Comparison of ENCODE assay signal across 15 cellular contexts in genomic region chr4:22485751-22486150, GRCh38. TPM values are rescaled to one million over a fixed set of nuclear protein-coding genes. Genes with fewer than 3 reads are reported as not detected.
DNase-seq lines count a peak whose midpoint lies in the region; ATAC-seq, FAIRE-seq and TF ChIP-seq lines count a peak whose summit lies in the region.
"Had no signal": no experiment of that assay in that cellular context is flagged by ENCODE, and none has a peak within 500 bp of the region (broad histone marks: within the 10 kb centered on the region; RNA-seq: fewer than 3 reads in every experiment).

No MANE protein-coding gene starts in this region.

- no peaks in the 10 kb centered on the region for H4K20me1 ChIP-seq in GM12878 (ENCODE audit: control insufficient read depth, insufficient read depth)

- POLR2A ChIA-PET in Caco-2 (lab: Charles Lee) (no interaction called here), GM12878 (lab: Charles Lee) (interaction anchor here (1.0 to 7.2 kb wide), 7 partner anchors 9 to 109 kb away, joined by 5 to 59 read pairs (median 17); partner anchors contain the start of gene ADGRA3)

- no peak overlapping the region for H3K9ac ChIP-seq in GM12878 (ENCODE audit: control insufficient read depth, insufficient read depth, low read length)

- H3K4me3 ChIP-seq in Caco-2 (ENCODE audit: low read depth, low read length) (no peak overlapping the region), MG63 (no peak overlapping the region), GM12878 (no peak overlapping the region), left lung (no peak overlapping the region)
- H3K4me3 ChIP-seq: ovary, upper lobe of right lung had no signal

- no peak for ATAC-seq in GM12878
- peak; percentile 63 for ATAC-seq in left lung
- ATAC-seq: upper lobe of right lung had no signal

- H3K27me3 ChIP-seq in Caco-2 (replicated peaks; ENCODE audit: control insufficient read depth, insufficient read depth, low read length) (no peaks in the 10 kb centered on the region), MG63 (no peaks in the 10 kb centered on the region), GM12878 (replicated peaks in 1 of 2; ENCODE audit: control insufficient read depth in 2 of 2, insufficient read depth in 2 of 2, low read length in 1 of 2) (no peaks in the 10 kb centered on the region), left lung (no peaks in the 10 kb centered on the region)
- H3K27me3 ChIP-seq: ovary, upper lobe of right lung had no signal

- H3K9me3 ChIP-seq in Caco-2 (no peaks in the 10 kb centered on the region), MG63 (no peaks in the 10 kb centered on the region), GM12878 (replicated peaks; ENCODE audit: control insufficient read depth, insufficient read depth, low read length) (no peaks in the 10 kb centered on the region), left lung (no peaks in the 10 kb centered on the region)
- H3K9me3 ChIP-seq: ovary, upper lobe of right lung had no signal

- no peaks in the 10 kb centered on the region for H3K27me3 Mint-ChIP-seq in Caco-2 (ENCODE audit: insufficient read depth, unreplicated experiment)

- in situ Hi-C loops in GM12878 (cut with MboI), result no loop called here

- WGBS in GM12878 (ENCODE audit: insufficient coverage, insufficient replicate concordance, low lambda C conversion rate, missing lambda C conversion rate), result 47% methylated on average over 5 of the region's 5 CpGs

- RAD21 ChIA-PET in GM12878 (lab: Charles Lee; ENCODE audit: unreplicated experiment), result interaction anchor here (0.8 to 8.3 kb wide), 13 partner anchors 9 to 122 kb away, joined by 3 to 72 read pairs (median 7); no protein-coding TSS in a partner anchor

- H3K27ac ChIP-seq in GM12878 (ENCODE audit: control insufficient read depth, insufficient read depth) (no peak overlapping the region), left lung (no peak overlapping the region)
- H3K27ac ChIP-seq: ovary, upper lobe of right lung had no signal

- H2AFZ ChIP-seq in GM12878 (ENCODE audit: control insufficient read depth, low read depth, low read length), result no peak overlapping the region

- TF ChIP-seq RAD21 in GM12878 (IDR thresholded peaks at IDR 0.05; ENCODE audit: insufficient read depth, low read depth, low read length), result no peak

- no peak overlapping the region for H3K4me2 ChIP-seq in GM12878 (ENCODE audit: control insufficient read depth, insufficient read depth)

- H3K4me3 Mint-ChIP-seq in Caco-2 (ENCODE audit: unreplicated experiment), result no peak overlapping the region

- H3K4me1 ChIP-seq in Caco-2 (peaks cover 12% of the 10 kb centered on the region), GM12878 (ENCODE audit: control insufficient read depth, insufficient read depth, low read length) (no peaks in the 10 kb centered on the region), left lung (peaks cover 0 to 17% of the 10 kb centered on the region in 2 donors)

- no peaks in the 10 kb centered on the region for H3K36me3 Mint-ChIP-seq in Caco-2 (ENCODE audit: insufficient read depth, unreplicated experiment)

- no peaks in the 10 kb centered on the region for H3K9me3 Mint-ChIP-seq in Caco-2 (ENCODE audit: unreplicated experiment)

- no peak for TF ChIP-seq EP300 in GM12878 (IDR thresholded peaks at IDR 0.05; ENCODE audit: borderline replicate concordance in 1 of 2, control insufficient read depth in 1 of 2, low read depth in 2 of 2, low read length in 2 of 2)

- no peak for FAIRE-seq in GM12878 (lab: Jason Lieb, UNC)
- FAIRE-seq: H54, kidney had no signal

- no peak for TF ChIP-seq POLR2A in GM12878 (IDR thresholded peaks at IDR 0.05; ENCODE audit: low read depth, low read length)

- peak overlapping the region; percentile 21 for H3K27ac Mint-ChIP-seq in Caco-2 (ENCODE audit: unreplicated experiment)

- intact Hi-C loops in Caco-2 (cut with micrococcal nuclease; ENCODE audit: unreplicated experiment), result no loop called here
- intact Hi-C loops in GM12878 (cut with micrococcal nuclease; ENCODE audit: unreplicated experiment), result no loop called here
- intact Hi-C loops in left lung (cut with DNase I), result no loop called here
- intact Hi-C loops in posterior vena cava (cut with DNase I), result no loop called here

- H3K4me1 Mint-ChIP-seq in Caco-2 (ENCODE audit: low read depth, unreplicated experiment), result peaks cover 27% of the 10 kb centered on the region

- DNase-seq in Caco-2 (no peak), MG63 (peak; percentile 28), GM12878 (ENCODE audit: low read depth, low spot score) (no peak), left lung (no peak), SHP77 treated with DMSO at 0.1 percent for 48 hours (lab: John Stamatoyannopoulos, UW) (no peak), NCI-H1930 (lab: John Stamatoyannopoulos, UW) (no peak), posterior vena cava (ENCODE audit: low spot score) (no peak), UCSD-AML1 (lab: John Stamatoyannopoulos, UW; ENCODE audit: unreplicated experiment) (no peak)
- DNase-seq: activated CD4-positive, CD25-positive, alpha-beta regulatory T cell; activated gamma-delta T cell; effector memory CD4-positive, alpha-beta T cell; kidney; ovary; upper lobe of right lung had no signal

- SMC1A ChIA-PET in GM12878 (lab: Charles Lee; ENCODE audit: uncharacterized antibody, unreplicated experiment), result interaction anchor here (0.5 to 15.8 kb wide), 9 partner anchors 12 to 791 kb away, joined by 3 to 272 read pairs (median 10); no protein-coding TSS in a partner anchor

- no peaks in the 10 kb centered on the region for H3K79me2 ChIP-seq in GM12878 (ENCODE audit: control insufficient read depth, insufficient read depth, low read length)

- TF ChIP-seq CTCF in Caco-2 (IDR thresholded peaks at IDR 0.05; ENCODE audit: insufficient read depth in 1 of 2, low read depth in 1 of 2, low read length in 1 of 2, severe bottlenecking in 1 of 2, unreplicated experiment in 1 of 2), result no peak
- TF ChIP-seq CTCF in GM12878 (IDR thresholded peaks at IDR 0.05 in 2 of 3, conservative IDR thresholded peaks at IDR 0.05 in 1 of 3; ENCODE audit: control insufficient read depth in 2 of 3, extremely low read depth in 1 of 3, insufficient read depth in 1 of 3, low read depth in 3 of 3, low read length in 3 of 3), result no peak
- no peak for TF ChIP-seq CTCF in left lung (IDR thresholded peaks at IDR 0.05)

- BruUV-seq in Caco-2 (replicated peaks; lab: Mats Ljungman, UMichigan) (no TSS peak), GM12878 (replicated peaks; lab: Mats Ljungman, UMichigan) (no TSS peak)

- H3K36me3 ChIP-seq in Caco-2 (ENCODE audit: control insufficient read depth, insufficient read depth, low read length) (no peaks in the 10 kb centered on the region), MG63 (no peaks in the 10 kb centered on the region), GM12878 (ENCODE audit: control insufficient read depth in 2 of 2, insufficient read depth in 2 of 2, low read length in 1 of 2) (no peaks in the 10 kb centered on the region), left lung (no peaks in the 10 kb centered on the region)
- H3K36me3 ChIP-seq: ovary, upper lobe of right lung had no signal

- CTCF ChIA-PET in Caco-2 (lab: Charles Lee) (no interaction called here), GM12878 (lab: Yijun Ruan, JAX) (interaction anchor here (0.6 to 3.2 kb wide), 5 partner anchors 15 to 842 kb away, joined by 3 to 23 read pairs (median 3); no protein-coding TSS in a partner anchor)

TF ChIP-seq in GM12878, 131 proteins besides CTCF, POLR2A, EP300 and RAD21:
- TF ChIP-seq ZNF217 (IDR thresholded peaks at IDR 0.05) (no peak), IKZF2 (IDR thresholded peaks at IDR 0.05) (0 out of 4 replicates have a peak, but pooled peaks of 1 of the 2 experiments have one; percentile 29), IKZF1 (conservative IDR thresholded peaks at IDR 0.05) (peak; percentile 41; the same call in 1 of the 2 replicates), NFIC (IDR thresholded peaks at IDR 0.05; ENCODE audit: low read depth, low read length) (no peak), MTA2 (IDR thresholded peaks at IDR 0.05; ENCODE audit: low read depth) (0 out of 2 replicates have a peak, but pooled peaks have one; percentile 16), NFYA (IDR thresholded peaks at IDR 0.05; ENCODE audit: borderline replicate concordance, low read depth, low read length) (no peak)

RNA-seq across cellular contexts. Expression of gene ADGRA3, which starts 30.1 kb away (rescaled TPM):
- total RNA-seq in Caco-2 (2022) (35.0 and 39.9 TPM in 2 replicates), GM12878 (2014; rRNA removed) (2.7 and 2.9 TPM in 2 replicates), GM12878 (2014; rRNA removed; fragmentation: Illumina TruSeq; extraction: Trizol) (3.1 TPM in 2 replicates), GM12878 (2021) (2.2 and 3.6 TPM in 2 replicates), left lung (10 to 100 TPM; 17.6 to 20.6 TPM), posterior vena cava (10 to 100 TPM; 21.8 to 22.3 TPM)
- 15.5 and 21.0 TPM in 2 replicates for total RNA-seq in MG63 (2014; rRNA removed; shearing (Covaris generic); ENCODE audit: low replicate concordance)
- total RNA-seq in GM12878 (2013; cell fraction: nucleolus; rRNA removed), result 169 and 174 TPM in 2 replicates
- polyA plus RNA-seq in GM12878 (2011; ENCODE audit: low read depth), result 0.72 TPM
- polyA plus RNA-seq in GM12878 (2011; rRNA removed) (64.4 and 66.2 TPM in 2 replicates), GM12878 (2014; fragmentation: Illumina TruSeq; extraction: Trizol) (3.1 and 3.5 TPM in 2 replicates), GM12878 (2014; fragmentation: Nextera tagmentation; extraction: Ambion mirVana) (under 1 TPM; 0.24 to 0.64 TPM), GM12878 (2014; rRNA removed) (2.2 and 2.3 TPM in 2 replicates), GM12878 (2016; fragmentation: Nextera tagmentation; extraction: Ambion mirVana) (under 1 TPM; 0.95 to 0.98 TPM)
- polyA plus RNA-seq in GM12878 (2011; cell fraction: cytosol; rRNA removed), result 31.5 and 38.8 TPM in 2 replicates
- polyA plus RNA-seq in GM12878 (2011; cell fraction: nucleus; rRNA removed), result 83.6 and 87.1 TPM in 2 replicates
- 0.65 and 0.95 TPM in 2 replicates for polyA plus RNA-seq in GM12878 (2012)
- polyA minus RNA-seq in GM12878 (2011; rRNA and poly(A)+ RNA removed), result 119 and 243 TPM in 2 replicates
- polyA minus RNA-seq in GM12878 (2011; cell fraction: cytosol; rRNA and poly(A)+ RNA removed), result 16.3 and 23.4 TPM in 2 replicates
- polyA minus RNA-seq in GM12878 (2011; cell fraction: nucleus; rRNA and poly(A)+ RNA removed), result 147 and 194 TPM in 2 replicates
